12 cellular contexts compared by ENCODE assay signal in genomic region chr5:54021413-54022155, GRCh38.
DNase-seq lines count a peak whose midpoint lies in the region; ATAC-seq and TF ChIP-seq lines count a peak whose summit lies in the region.
"Had no signal": no experiment of that assay in that cellular context is flagged by ENCODE, and none has a peak within 500 bp of the region (broad histone marks: within the 10 kb centered on the region; RNA-seq: fewer than 3 reads in every experiment).

No MANE protein-coding gene starts in this region.

- no peaks in the 10 kb centered on the region for H3K4me1 Mint-ChIP-seq in type B pancreatic cell (ENCODE audit: unreplicated experiment)

- H3K9me3 ChIP-seq in cardiac muscle cell (ENCODE audit: low read depth) = no peaks in the 10 kb centered on the region
- no peaks in the 10 kb centered on the region for H3K9me3 ChIP-seq in heart left ventricle
- H3K9me3 ChIP-seq: tibial nerve had no signal

- DNase-seq in cardiac muscle cell (ENCODE audit: low read depth in 1 of 2, low spot score in 1 of 2) = peak in 1 of 2 donors; percentile 43
- no peak for DNase-seq in heart left ventricle
- DNase-seq in SIG-M5 (lab: John Stamatoyannopoulos, UW) = peak; percentile 19
- peak; percentile 66 for DNase-seq in choroid plexus epithelial cell (ENCODE audit: low read depth)
- no peak for DNase-seq in type B pancreatic cell (ENCODE audit: extremely low spot score, unreplicated experiment)
- DNase-seq in activated CD4-positive, alpha-beta T cell treated with anti-CD3 and anti-CD28 coated beads, Interleukin-2, amount 50 U/mL, for 1 hour = no peak
- DNase-seq: activated CD8-positive, alpha-beta memory T cell treated with anti-CD3 and anti-CD28 coated beads, Interleukin-2, amount 50 U/mL, for 4 hours; Karpas-422 had no signal

- TF ChIP-seq POLR2A in heart left ventricle (IDR thresholded peaks at IDR 0.05) = no peak

- H3K4me1 ChIP-seq in cardiac muscle cell (ENCODE audit: low read depth) = peaks cover 43% of the 10 kb centered on the region
- peaks cover 0 to 9% (median 0%) of the 10 kb centered on the region in 12 donors for H3K4me1 ChIP-seq in heart left ventricle
- H3K4me1 ChIP-seq: tibial nerve had no signal

- H3K36me3 Mint-ChIP-seq in type B pancreatic cell = peaks cover 1% of the 10 kb centered on the region

- no peaks in the 10 kb centered on the region for H3K36me3 ChIP-seq in cardiac muscle cell
- peaks cover 0 to 5% (median 0%) of the 10 kb centered on the region in 9 donors for H3K36me3 ChIP-seq in heart left ventricle
- H3K36me3 ChIP-seq: tibial nerve had no signal

- no peaks in the 10 kb centered on the region for H3K9me3 Mint-ChIP-seq in type B pancreatic cell

- no peaks in the 10 kb centered on the region for H3K27me3 Mint-ChIP-seq in type B pancreatic cell

- intact Hi-C loops in heart left ventricle (cut with DNase I) = loop anchor here in 1 of 10 donors (10.0 kb wide), 1 partner anchor 183 kb away; no protein-coding TSS in a partner anchor

- peak overlapping the region; percentile 4 for H3K27ac Mint-ChIP-seq in type B pancreatic cell

- H3K27ac ChIP-seq in cardiac muscle cell (peak overlapping the region; percentile 56), heart left ventricle (no peak overlapping the region)
- H3K27ac ChIP-seq: C4-2B, tibial nerve had no signal

- WGBS in heart left ventricle, 4 donors = 61 to 68% (median 62%) methylated on average over 5 of the region's 5 CpGs

- TF ChIP-seq CTCF in cardiac muscle cell (IDR thresholded peaks at IDR 0.05; ENCODE audit: low read depth, low read length) = no peak
- TF ChIP-seq CTCF in heart left ventricle (IDR thresholded peaks at IDR 0.05) = no peak
- TF ChIP-seq CTCF in choroid plexus epithelial cell (conservative IDR thresholded peaks at IDR 0.05; ENCODE audit: low read depth, low read length) = no peak
- TF ChIP-seq CTCF in type B pancreatic cell (conservative IDR thresholded peaks at IDR 0.05) = no peak

- no peak overlapping the region for H3K4me3 ChIP-seq in cardiac muscle cell
- no peak overlapping the region for H3K4me3 ChIP-seq in heart left ventricle
- no peak overlapping the region for H3K4me3 ChIP-seq in choroid plexus epithelial cell (ENCODE audit: low read depth, low read length)
- H3K4me3 ChIP-seq: tibial nerve had no signal

- H3K4me3 Mint-ChIP-seq in type B pancreatic cell = no peak overlapping the region

- ATAC-seq in heart left ventricle = no peak
- no peak for ATAC-seq in HG03045 (IDR thresholded peaks at IDR 0.05; ENCODE audit: unreplicated experiment)
- no peak for ATAC-seq in HG02852 (IDR thresholded peaks at IDR 0.05; ENCODE audit: unreplicated experiment)

- H3K27me3 ChIP-seq in cardiac muscle cell (no peaks in the 10 kb centered on the region), heart left ventricle (no peaks in the 10 kb centered on the region)
- H3K27me3 ChIP-seq: tibial nerve had no signal

Comparison
In these comparisons a context has a peak if more than half of its experiments do, and no peak if none do; other contexts are left out.
1. DNase-seq: peak in SIG-M5 (single experiment) and choroid plexus epithelial cell (single experiment); none in heart left ventricle (0 of 5), type B pancreatic cell (single experiment) and activated CD4-positive, alpha-beta T cell treated with anti-CD3 and anti-CD28 coated beads, Interleukin-2, amount 50 U/mL, for 1 hour (single experiment).